ENCODE assay signal across 9 cellular contexts in genomic region chr11:133860151-133860550, GRCh38. TPM values are rescaled to one million over a fixed set of nuclear protein-coding genes. Genes with fewer than 3 reads are reported as not detected.
"Had no signal": no experiment of that assay in that cellular context is flagged by ENCODE, and none has a peak within 500 bp of the region (broad histone marks: within the 10 kb centered on the region; RNA-seq: fewer than 3 reads in every experiment).

No MANE protein-coding gene starts in this region.

- ATAC-seq: HepG2, K562 had no signal

- H3K4me3 Mint-ChIP-seq: IgD-negative memory B cell had no signal

- H3K36me3 Mint-ChIP-seq: IgD-negative memory B cell had no signal

- H3K27ac Mint-ChIP-seq: IgD-negative memory B cell had no signal

- DNase-seq: IMR-90, KBM-7, KG1 had no signal

- FAIRE-seq: HepG2, HTR-8/SVneo, K562 had no signal

- H3K4me1 Mint-ChIP-seq: IgD-negative memory B cell had no signal

RNA-seq across cellular contexts. Expression of gene SPATA19, which starts 14.8 kb away (rescaled TPM):
- total RNA-seq: HepG2, HT-29, HT1080, IMR-90, K562 had no signal
- polyA plus RNA-seq: HepG2, IgD-negative memory B cell, IMR-90, K562 had no signal
